In genomic region chr16:30615358-30616076, GRCh38 we compare ENCODE assay signal across 7 cellular contexts. TPM values are rescaled to one million over a fixed set of nuclear protein-coding genes. Genes with fewer than 3 reads are reported as not detected.
A peak's percentile ranks its signal among the peaks of the same experiment; 100 is the strongest.
DNase-seq lines count a peak whose midpoint lies in the region; ATAC-seq and TF ChIP-seq lines count a peak whose summit lies in the region.

No MANE protein-coding gene starts in this region.

- H3K4me3 Mint-ChIP-seq in activated CD4-positive, alpha-beta memory T cell treated with anti-CD3 and anti-CD28 coated beads, Interleukin-2, amount 10 ng/mL, durations not matched to agents 7 days and 5 days, result no peak overlapping the region
- no peak overlapping the region for H3K4me3 Mint-ChIP-seq in progenitor cell of endocrine pancreas (ENCODE audit: low read depth)

- no peak for ATAC-seq in GM18519 (IDR thresholded peaks at IDR 0.05; ENCODE audit: low FRiP score, unreplicated experiment)

- no peaks in the 10 kb centered on the region for H3K36me3 Mint-ChIP-seq in activated CD4-positive, alpha-beta memory T cell treated with anti-CD3 and anti-CD28 coated beads, Interleukin-2, amount 10 ng/mL, durations not matched to agents 7 days and 5 days (ENCODE audit: low read depth)
- no peaks in the 10 kb centered on the region for H3K36me3 Mint-ChIP-seq in progenitor cell of endocrine pancreas (ENCODE audit: insufficient read depth)

- H3K27ac Mint-ChIP-seq in activated CD4-positive, alpha-beta memory T cell treated with anti-CD3 and anti-CD28 coated beads, Interleukin-2, amount 10 ng/mL, durations not matched to agents 7 days and 5 days, result no peak overlapping the region
- H3K27ac Mint-ChIP-seq in progenitor cell of endocrine pancreas, result no peak overlapping the region

- peaks cover 17% of the 10 kb centered on the region for H3K27me3 Mint-ChIP-seq in activated CD4-positive, alpha-beta memory T cell treated with anti-CD3 and anti-CD28 coated beads, Interleukin-2, amount 10 ng/mL, durations not matched to agents 7 days and 5 days
- H3K27me3 Mint-ChIP-seq in progenitor cell of endocrine pancreas, result no peaks in the 10 kb centered on the region

- H3K4me3 ChIP-seq in GM12875 (ENCODE audit: low read depth, low read length) (no peak overlapping the region), epithelial cell of proximal tubule (ENCODE audit: low read depth, low read length) (no peak overlapping the region)

- peak; percentile 67 for DNase-seq in NCI-H510A (lab: John Stamatoyannopoulos, UW)
- peak; percentile 85 for DNase-seq in activated CD4-positive, alpha-beta memory T cell treated with anti-CD3 and anti-CD28 coated beads, Interleukin-2, amount 10 ng/mL, durations not matched to agents 7 days and 5 days
- no peak for DNase-seq in epithelial cell of proximal tubule (ENCODE audit: low read depth)
- DNase-seq in progenitor cell of endocrine pancreas (ENCODE audit: low spot score, unreplicated experiment), result peak; percentile 36
- DNase-seq in dedifferentiated amniotic fluid mesenchymal stem cell (ENCODE audit: extremely low spot score), result no peak

- H3K9me3 Mint-ChIP-seq in activated CD4-positive, alpha-beta memory T cell treated with anti-CD3 and anti-CD28 coated beads, Interleukin-2, amount 10 ng/mL, durations not matched to agents 7 days and 5 days, result no peaks in the 10 kb centered on the region
- H3K9me3 Mint-ChIP-seq in progenitor cell of endocrine pancreas (ENCODE audit: low read depth), result peaks cover 3% of the 10 kb centered on the region

- CTCF ChIA-PET in activated CD4-positive, alpha-beta memory T cell treated with anti-CD3 and anti-CD28 coated beads, Interleukin-2, amount 10 ng/mL, durations not matched to agents 7 days and 5 days (lab: Charles Lee), result interaction anchor here (0.6 to 4.2 kb wide), 34 partner anchors 9 to 560 kb away, joined by 3 to 57 read pairs (median 4); partner anchors contain the start of genes DCTPP1, FBRS, PRR14 and ZNF688

- peaks cover 12% of the 10 kb centered on the region for H3K4me1 Mint-ChIP-seq in activated CD4-positive, alpha-beta memory T cell treated with anti-CD3 and anti-CD28 coated beads, Interleukin-2, amount 10 ng/mL, durations not matched to agents 7 days and 5 days
- H3K4me1 Mint-ChIP-seq in progenitor cell of endocrine pancreas (ENCODE audit: low read depth), result peaks cover 5% of the 10 kb centered on the region

- TF ChIP-seq CTCF in GM12875 (IDR thresholded peaks at IDR 0.05; ENCODE audit: borderline replicate concordance, insufficient read depth, low read depth, low read length), result peak; percentile 72
- peak; percentile 66 for TF ChIP-seq CTCF in epithelial cell of proximal tubule (conservative IDR thresholded peaks at IDR 0.05; ENCODE audit: low read depth, low read length)
- TF ChIP-seq CTCF in progenitor cell of endocrine pancreas (IDR thresholded peaks at IDR 0.05; ENCODE audit: unreplicated experiment), result peak; percentile 58

- POLR2A ChIA-PET in activated CD4-positive, alpha-beta memory T cell treated with anti-CD3 and anti-CD28 coated beads, Interleukin-2, amount 10 ng/mL, durations not matched to agents 7 days and 5 days (lab: Charles Lee), result interaction anchor here (0.8 to 1.6 kb wide), 7 partner anchors 17 to 198 kb away, joined by 3 to 6 read pairs (median 3); partner anchors contain the start of genes DCTPP1, PRR14 and ZNF747

RNA-seq across cellular contexts. Expression of gene ZNF689, which starts 5.3 kb away (rescaled TPM):
- total RNA-seq in activated CD4-positive, alpha-beta memory T cell treated with anti-CD3 and anti-CD28 coated beads, Interleukin-2, amount 10 ng/mL, durations not matched to agents 7 days and 5 days, result 10 to 100 TPM in 1 of 2 experiments, 1 to 10 TPM in 1; 9.9 to 11.7 TPM
- total RNA-seq in epithelial cell of proximal tubule, result 7.7 and 9.6 TPM in 2 replicates
- total RNA-seq in progenitor cell of endocrine pancreas, result 23.3 and 24.5 TPM in 2 replicates

RNA-seq across cellular contexts. Expression of gene ZNF785, which starts 30.0 kb away (rescaled TPM):
- 10 to 100 TPM; 12.9 to 13.3 TPM for total RNA-seq in activated CD4-positive, alpha-beta memory T cell treated with anti-CD3 and anti-CD28 coated beads, Interleukin-2, amount 10 ng/mL, durations not matched to agents 7 days and 5 days
- total RNA-seq in epithelial cell of proximal tubule (3.2 and 7.6 TPM in 2 replicates), progenitor cell of endocrine pancreas (46.2 and 50.0 TPM in 2 replicates)

RNA-seq across cellular contexts. Expression of gene PRR14, which starts 35.2 kb away (rescaled TPM):
- total RNA-seq in activated CD4-positive, alpha-beta memory T cell treated with anti-CD3 and anti-CD28 coated beads, Interleukin-2, amount 10 ng/mL, durations not matched to agents 7 days and 5 days, result 10 to 100 TPM; 78.4 to 86.1 TPM
- total RNA-seq in epithelial cell of proximal tubule, result 18.1 and 23.8 TPM in 2 replicates
- 57.6 and 58.7 TPM in 2 replicates for total RNA-seq in progenitor cell of endocrine pancreas

RNA-seq across cellular contexts. Expression of gene FBRS, which starts 42.7 kb away (rescaled TPM):
- total RNA-seq in activated CD4-positive, alpha-beta memory T cell treated with anti-CD3 and anti-CD28 coated beads, Interleukin-2, amount 10 ng/mL, durations not matched to agents 7 days and 5 days, result 100 to 1,000 TPM; 106 to 107 TPM
- total RNA-seq in epithelial cell of proximal tubule (20.8 and 46.9 TPM in 2 replicates), progenitor cell of endocrine pancreas (75.3 and 91.1 TPM in 2 replicates)

RNA-seq across cellular contexts. Expression of gene ZNF688, which starts 44.0 kb away (rescaled TPM):
- total RNA-seq in activated CD4-positive, alpha-beta memory T cell treated with anti-CD3 and anti-CD28 coated beads, Interleukin-2, amount 10 ng/mL, durations not matched to agents 7 days and 5 days, result 10 to 100 TPM; 19.2 to 22.8 TPM
- total RNA-seq in epithelial cell of proximal tubule (8.2 and 9.1 TPM in 2 replicates), progenitor cell of endocrine pancreas (20.0 and 22.5 TPM in 2 replicates)

Comparison
In these comparisons a context has a peak if more than half of its experiments do, and no peak if none do; other contexts are left out.
1. DNase-seq: peak in NCI-H510A (single experiment), activated CD4-positive, alpha-beta memory T cell treated with anti-CD3 and anti-CD28 coated beads, Interleukin-2, amount 10 ng/mL, durations not matched to agents 7 days and 5 days (single experiment) and progenitor cell of endocrine pancreas (single experiment); none in epithelial cell of proximal tubule (single experiment) and dedifferentiated amniotic fluid mesenchymal stem cell (single experiment).
2. Peak in every context shown above with its lines, with median percentiles within 50 percentile points of each other: CTCF ChIP-seq.